ENCODE assay signal across 8 cellular contexts in genomic region chr19:3366104-3366760, GRCh38. TPM values are rescaled to one million over a fixed set of nuclear protein-coding genes. Genes with fewer than 3 reads are reported as not detected.
DNase-seq lines count a peak whose midpoint lies in the region; ATAC-seq and TF ChIP-seq lines count a peak whose summit lies in the region.

Gene NFIC (plus strand): TSS chr19:3366583. CDS start chr19:3366637, 54 bp downstream.

- H3K4me3 ChIP-seq in WI38 (ENCODE audit: low read depth, low read length): peak within 1 kb of the TSS; percentile 87
- H3K4me3 ChIP-seq in left lung: peak within 1 kb of the TSS; percentile 82 to 94

- H3K36me3 Mint-ChIP-seq in dendritic cell treated with granulocyte-macrophage colony-stimulating factor and Interleukin-4, amounts not matched to agents 40 ng/mL and 50 ng/mL, for 4 days (ENCODE audit: low read depth): peaks cover 23% of the 10 kb centered on the region

- H3K4me1 Mint-ChIP-seq in dendritic cell treated with granulocyte-macrophage colony-stimulating factor and Interleukin-4, amounts not matched to agents 40 ng/mL and 50 ng/mL, for 4 days (ENCODE audit: low read depth): peaks cover 79% of the 10 kb centered on the region

- no peaks in the 10 kb centered on the region for H3K9me3 Mint-ChIP-seq in dendritic cell treated with granulocyte-macrophage colony-stimulating factor and Interleukin-4, amounts not matched to agents 40 ng/mL and 50 ng/mL, for 4 days

- no peaks in the 10 kb centered on the region for H3K36me3 ChIP-seq in left lung

- H3K4me1 ChIP-seq in left lung: peaks cover 32 to 74% of the 10 kb centered on the region in 2 donors

- H3K27ac ChIP-seq in left lung: peak within 1 kb of the TSS; percentile 90 to 92

- ATAC-seq in left lung: peak; percentile 69
- ATAC-seq in GM18867 (IDR thresholded peaks at IDR 0.05; ENCODE audit: unreplicated experiment): no peak

- no peak for TF ChIP-seq CTCF in WI38 (IDR thresholded peaks at IDR 0.05; ENCODE audit: low read depth, low read length)
- TF ChIP-seq CTCF in left lung (IDR thresholded peaks at IDR 0.05): no peak

- H3K27me3 Mint-ChIP-seq in dendritic cell treated with granulocyte-macrophage colony-stimulating factor and Interleukin-4, amounts not matched to agents 40 ng/mL and 50 ng/mL, for 4 days: no peaks in the 10 kb centered on the region

- peak; percentile 91 for DNase-seq in EL
- DNase-seq in Kasumi-1 (lab: John Stamatoyannopoulos, UW): peak; percentile 71 to 79
- peak; percentile 85 to 92 for DNase-seq in left lung
- DNase-seq in stimulated activated CD4-positive, alpha-beta T cell treated with anti-CD3 and anti-CD28 coated beads, Interleukin-4, amount 100 ng/mL, for 24 hours: peak; percentile 45
- DNase-seq in pons (ENCODE audit: low spot score): no peak

- H3K9me3 ChIP-seq in left lung: no peaks in the 10 kb centered on the region

- intact Hi-C loops in dendritic cell treated with granulocyte-macrophage colony-stimulating factor and Interleukin-4, amounts not matched to agents 40 ng/mL and 50 ng/mL, for 4 days (cut with micrococcal nuclease): loop anchor here (5.0 kb wide), 1 partner anchor 66 kb away; no protein-coding TSS in a partner anchor
- intact Hi-C loops in left lung (cut with DNase I): no loop called here

- H3K4me3 Mint-ChIP-seq in dendritic cell treated with granulocyte-macrophage colony-stimulating factor and Interleukin-4, amounts not matched to agents 40 ng/mL and 50 ng/mL, for 4 days: peak within 1 kb of the TSS; percentile 73

- H3K27ac Mint-ChIP-seq in dendritic cell treated with granulocyte-macrophage colony-stimulating factor and Interleukin-4, amounts not matched to agents 40 ng/mL and 50 ng/mL, for 4 days: peak within 1 kb of the TSS; percentile 78

- H3K27me3 ChIP-seq in left lung: no peaks in the 10 kb centered on the region

RNA-seq across cellular contexts. Expression of gene NFIC, which starts in this region (rescaled TPM):
- 100 to 1,000 TPM; 138 to 163 TPM for total RNA-seq in left lung
